Comparison of ENCODE assay signal across 1 cellular context in the genomic region with DNA sequence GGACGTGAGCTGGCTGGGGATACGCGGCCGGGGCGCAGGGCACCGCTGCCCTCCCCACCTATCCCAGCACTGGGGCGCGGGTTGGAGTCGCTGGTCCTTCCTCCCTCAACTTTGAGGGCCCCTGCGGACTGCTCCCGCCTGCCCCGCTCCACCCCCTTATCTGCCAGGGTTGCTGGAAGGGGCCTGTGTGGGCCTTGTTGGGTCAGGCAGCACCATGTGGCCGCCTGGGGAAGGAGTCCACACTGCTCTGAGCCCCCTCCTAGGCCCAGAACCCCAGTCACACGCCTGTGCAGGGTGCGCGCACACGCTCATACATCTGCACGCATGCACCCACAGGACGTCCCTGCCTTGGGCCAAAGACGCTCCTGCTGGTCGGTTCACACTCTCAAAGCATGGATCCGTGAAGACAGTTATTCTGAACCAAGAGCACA.
A peak's percentile ranks its signal among the peaks of the same experiment; 100 is the strongest.
TF ChIP-seq lines count a peak whose summit lies in the region.

No MANE protein-coding gene starts in this region.

TF ChIP-seq in H1, 55 proteins besides CTCF, POLR2A, EP300 and RAD21:
- TF ChIP-seq SIN3A (conservative IDR thresholded peaks at IDR 0.05 in 1 of 2, IDR thresholded peaks at IDR 0.05 in 1 of 2; ENCODE audit: low read depth in 1 of 2, low read length in 2 of 2) (0 out of 4 replicates have a peak, but pooled peaks of 1 of the 2 experiments have one; percentile 34), KDM5A (IDR thresholded peaks at IDR 0.05; ENCODE audit: low read length) (no peak), EZH2 (IDR thresholded peaks at IDR 0.05; ENCODE audit: low read depth, low read length, severe bottlenecking) (no peak), POU5F1 (IDR thresholded peaks at IDR 0.05; ENCODE audit: low read depth, low read length) (no peak), TCF12 (IDR thresholded peaks at IDR 0.05; ENCODE audit: low read depth, low read length) (no peak), CTBP2 (IDR thresholded peaks at IDR 0.05; ENCODE audit: borderline replicate concordance, insufficient read depth, insufficient read length, low read length) (no peak), SP2 (IDR thresholded peaks at IDR 0.05; ENCODE audit: low read length) (no peak), RNF2 (IDR thresholded peaks at IDR 0.05; ENCODE audit: borderline replicate concordance, low read depth, low read length, missing control alignments, poor library complexity, severe bottlenecking) (no peak), CREB1 (IDR thresholded peaks at IDR 0.05) (no peak), TAF1 (IDR thresholded peaks at IDR 0.05; ENCODE audit: low read depth, low read length) (0 out of 2 replicates have a peak, but pooled peaks have one; percentile 8), FOSL1 (IDR thresholded peaks at IDR 0.05; ENCODE audit: insufficient read depth, low read depth, low read length) (no peak), GABPA (IDR thresholded peaks at IDR 0.05; ENCODE audit: borderline replicate concordance, insufficient read depth, low read length) (0 out of 2 replicates have a peak, but pooled peaks have one; percentile 3), PHF8 (conservative IDR thresholded peaks at IDR 0.05; ENCODE audit: low read depth, low read length) (no peak), SUZ12 (IDR thresholded peaks at IDR 0.05; ENCODE audit: low read length) (no peak), SAP30 (IDR thresholded peaks at IDR 0.05; ENCODE audit: insufficient read depth, insufficient replicate concordance, low read length) (peak; percentile 44), ASH2L (IDR thresholded peaks at IDR 0.05; ENCODE audit: low read length) (no peak)
- TF ChIP-seq, protein P1, sequence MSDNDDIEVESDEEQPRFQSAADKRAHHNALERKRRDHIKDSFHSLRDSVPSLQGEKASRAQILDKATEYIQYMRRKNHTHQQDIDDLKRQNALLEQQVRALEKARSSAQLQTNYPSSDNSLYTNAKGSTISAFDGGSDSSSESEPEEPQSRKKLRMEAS (IDR thresholded peaks at IDR 0.05): no peak; the same call in 1 of the 2 replicates
- TF ChIP-seq, protein P2, sequence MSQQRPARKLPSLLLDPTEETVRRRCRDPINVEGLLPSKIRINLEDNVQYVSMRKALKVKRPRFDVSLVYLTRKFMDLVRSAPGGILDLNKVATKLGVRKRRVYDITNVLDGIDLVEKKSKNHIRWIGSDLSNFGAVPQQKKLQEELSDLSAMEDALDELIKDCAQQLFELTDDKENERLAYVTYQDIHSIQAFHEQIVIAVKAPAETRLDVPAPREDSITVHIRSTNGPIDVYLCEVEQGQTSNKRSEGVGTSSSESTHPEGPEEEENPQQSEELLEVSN (IDR thresholded peaks at IDR 0.05): no peak; the same call in 1 of the 2 replicates
- TF ChIP-seq, protein P3, sequence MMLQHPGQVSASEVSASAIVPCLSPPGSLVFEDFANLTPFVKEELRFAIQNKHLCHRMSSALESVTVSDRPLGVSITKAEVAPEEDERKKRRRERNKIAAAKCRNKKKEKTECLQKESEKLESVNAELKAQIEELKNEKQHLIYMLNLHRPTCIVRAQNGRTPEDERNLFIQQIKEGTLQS (IDR thresholded peaks at IDR 0.05; ENCODE audit: insufficient read depth, low read depth, low read length): no peak
- TF ChIP-seq, protein P4, sequence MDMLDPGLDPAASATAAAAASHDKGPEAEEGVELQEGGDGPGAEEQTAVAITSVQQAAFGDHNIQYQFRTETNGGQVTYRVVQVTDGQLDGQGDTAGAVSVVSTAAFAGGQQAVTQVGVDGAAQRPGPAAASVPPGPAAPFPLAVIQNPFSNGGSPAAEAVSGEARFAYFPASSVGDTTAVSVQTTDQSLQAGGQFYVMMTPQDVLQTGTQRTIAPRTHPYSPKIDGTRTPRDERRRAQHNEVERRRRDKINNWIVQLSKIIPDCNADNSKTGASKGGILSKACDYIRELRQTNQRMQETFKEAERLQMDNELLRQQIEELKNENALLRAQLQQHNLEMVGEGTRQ (IDR thresholded peaks at IDR 0.05; ENCODE audit: low read length): 0 out of 2 replicates have a peak, but pooled peaks have one; percentile 1
